ENCODE assay signal across 1 cellular context in genomic region chr9:137276757-137277328, GRCh38.
TF ChIP-seq lines count a peak whose summit lies in the region.

No MANE protein-coding gene starts in this region.

TF ChIP-seq in K562, 482 proteins besides CTCF, POLR2A, EP300 and RAD21 (continued from another document and continues in another):
- TF ChIP-seq ZNF592 (IDR thresholded peaks at IDR 0.05) (peak; percentile 33), FOXP1 (CRISPR knock-in tag; IDR thresholded peaks at IDR 0.05) (no peak), ZNF274 (IDR thresholded peaks at IDR 0.05; ENCODE audit: borderline replicate concordance, low read depth, low read length) (no peak), STAT5A (IDR thresholded peaks at IDR 0.05; ENCODE audit: borderline replicate concordance, low read length) (no peak), DPF2 (IDR thresholded peaks at IDR 0.05) (peak; percentile 56; the same call in 1 of the 2 replicates), SETDB1 (IDR thresholded peaks at IDR 0.05; ENCODE audit: low read length) (no peak), MLLT1 (IDR thresholded peaks at IDR 0.05) (peak in 1 of 2 experiments; percentile 11; a peak in 1 of 4 replicates), ZNF12 (CRISPR knock-in tag; IDR thresholded peaks at IDR 0.05) (no peak), KHSRP (IDR thresholded peaks at IDR 0.05) (no peak), KDM4B (IDR thresholded peaks at IDR 0.05; ENCODE audit: borderline replicate concordance in 2 of 2, low read depth in 1 of 2) (no peak), MEF2D (tag; conservative IDR thresholded peaks at IDR 0.05; ENCODE audit: low read depth) (peak; percentile 78; the same call in 1 of the 2 replicates), BHLHE40 (IDR thresholded peaks at IDR 0.05; ENCODE audit: low read length) (peak; percentile 80), ZBED1 (IDR thresholded peaks at IDR 0.05) (no peak), PKNOX1 (IDR thresholded peaks at IDR 0.05) (no peak), SRSF9 (IDR thresholded peaks at IDR 0.05; ENCODE audit: borderline replicate concordance, low read depth, low read length) (no peak), ATF7 (IDR thresholded peaks at IDR 0.05) (no peak), ZBTB43 (CRISPR knock-in tag; IDR thresholded peaks at IDR 0.05) (no peak), CHAMP1 (IDR thresholded peaks at IDR 0.05) (no peak), MECOM (CRISPR knock-in tag; IDR thresholded peaks at IDR 0.05) (no peak), CAMTA2 (CRISPR knock-in tag; conservative IDR thresholded peaks at IDR 0.05) (no peak), REST (CRISPR knock-in tag; IDR thresholded peaks at IDR 0.05; ENCODE audit: low read depth) (0 out of 2 replicates have a peak, but pooled peaks have one; percentile 11), ZNF778 (CRISPR knock-in tag; IDR thresholded peaks at IDR 0.05) (no peak), FOXA1 (IDR thresholded peaks at IDR 0.05; ENCODE audit: borderline replicate concordance) (no peak), ZNF175 (CRISPR knock-in tag; IDR thresholded peaks at IDR 0.05; ENCODE audit: low read depth) (no peak), PRPF4 (IDR thresholded peaks at IDR 0.05; ENCODE audit: insufficient read depth, low read depth, low read length, poor library complexity, severe bottlenecking) (no peak)
- TF ChIP-seq, protein P1, sequence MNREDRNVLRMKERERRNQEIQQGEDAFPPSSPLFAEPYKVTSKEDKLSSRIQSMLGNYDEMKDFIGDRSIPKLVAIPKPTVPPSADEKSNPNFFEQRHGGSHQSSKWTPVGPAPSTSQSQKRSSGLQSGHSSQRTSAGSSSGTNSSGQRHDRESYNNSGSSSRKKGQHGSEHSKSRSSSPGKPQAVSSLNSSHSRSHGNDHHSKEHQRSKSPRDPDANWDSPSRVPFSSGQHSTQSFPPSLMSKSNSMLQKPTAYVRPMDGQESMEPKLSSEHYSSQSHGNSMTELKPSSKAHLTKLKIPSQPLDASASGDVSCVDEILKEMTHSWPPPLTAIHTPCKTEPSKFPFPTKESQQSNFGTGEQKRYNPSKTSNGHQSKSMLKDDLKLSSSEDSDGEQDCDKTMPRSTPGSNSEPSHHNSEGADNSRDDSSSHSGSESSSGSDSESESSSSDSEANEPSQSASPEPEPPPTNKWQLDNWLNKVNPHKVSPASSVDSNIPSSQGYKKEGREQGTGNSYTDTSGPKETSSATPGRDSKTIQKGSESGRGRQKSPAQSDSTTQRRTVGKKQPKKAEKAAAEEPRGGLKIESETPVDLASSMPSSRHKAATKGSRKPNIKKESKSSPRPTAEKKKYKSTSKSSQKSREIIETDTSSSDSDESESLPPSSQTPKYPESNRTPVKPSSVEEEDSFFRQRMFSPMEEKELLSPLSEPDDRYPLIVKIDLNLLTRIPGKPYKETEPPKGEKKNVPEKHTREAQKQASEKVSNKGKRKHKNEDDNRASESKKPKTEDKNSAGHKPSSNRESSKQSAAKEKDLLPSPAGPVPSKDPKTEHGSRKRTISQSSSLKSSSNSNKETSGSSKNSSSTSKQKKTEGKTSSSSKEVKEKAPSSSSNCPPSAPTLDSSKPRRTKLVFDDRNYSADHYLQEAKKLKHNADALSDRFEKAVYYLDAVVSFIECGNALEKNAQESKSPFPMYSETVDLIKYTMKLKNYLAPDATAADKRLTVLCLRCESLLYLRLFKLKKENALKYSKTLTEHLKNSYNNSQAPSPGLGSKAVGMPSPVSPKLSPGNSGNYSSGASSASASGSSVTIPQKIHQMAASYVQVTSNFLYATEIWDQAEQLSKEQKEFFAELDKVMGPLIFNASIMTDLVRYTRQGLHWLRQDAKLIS (CRISPR knock-in tag; IDR thresholded peaks at IDR 0.05), result no peak
